In the genomic region with DNA sequence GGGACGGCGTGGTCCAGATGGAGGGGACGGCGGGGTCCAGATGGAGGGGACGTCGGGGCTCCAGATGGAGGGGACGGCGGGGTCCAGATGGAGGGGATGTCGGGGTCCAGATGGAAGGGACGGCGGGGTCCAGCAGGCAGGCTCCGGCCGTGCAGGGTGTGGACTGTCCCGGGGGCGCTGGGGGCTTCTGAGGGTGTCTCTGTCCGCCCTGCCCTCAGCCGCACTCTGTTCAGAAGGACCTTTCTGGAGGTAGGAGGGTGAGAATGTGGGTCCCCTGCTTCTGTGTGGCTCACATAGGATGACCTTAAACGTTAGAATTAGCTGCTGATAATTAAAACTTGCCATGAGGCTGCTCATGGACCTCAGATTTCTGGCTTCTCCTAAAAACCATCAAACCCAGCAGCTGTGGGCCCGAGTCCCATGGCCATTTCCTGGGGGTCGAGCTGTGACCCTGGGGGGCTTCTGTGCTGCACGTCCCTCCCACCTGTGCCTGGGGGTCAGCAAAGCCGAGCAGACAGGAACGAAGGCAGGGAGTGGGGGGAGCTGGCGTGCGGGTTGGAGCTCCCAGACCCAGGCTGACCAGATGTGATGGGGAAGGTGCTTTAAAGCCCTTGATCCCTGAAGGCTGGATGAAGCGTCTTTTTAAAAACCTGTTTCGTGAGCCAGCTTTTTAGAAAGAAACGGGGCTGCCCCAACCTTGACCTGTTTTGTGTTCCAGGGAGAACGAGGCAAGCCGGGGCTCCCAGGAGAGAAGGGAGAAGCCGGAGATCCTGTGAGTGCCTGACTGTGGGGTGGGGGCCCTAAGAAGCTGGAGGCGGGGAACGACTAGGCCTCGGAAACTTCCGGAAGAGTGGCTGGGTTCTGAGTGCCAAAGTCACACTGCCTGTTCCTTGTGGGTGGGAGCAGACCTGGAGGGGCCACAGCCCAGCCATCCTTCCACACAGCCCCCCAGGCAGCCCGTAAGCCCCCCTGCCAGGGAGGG, we compare ENCODE assay signal across 17 cellular contexts. TPM values are rescaled to one million over a fixed set of nuclear protein-coding genes. Genes with fewer than 3 reads are reported as not detected.
A peak's percentile ranks its signal among the peaks of the same experiment; 100 is the strongest.
DNase-seq lines count a peak whose midpoint lies in the region; ATAC-seq and TF ChIP-seq lines count a peak whose summit lies in the region.
"Had no signal": no experiment of that assay in that cellular context is flagged by ENCODE, and none has a peak within 500 bp of the region (broad histone marks: within the 10 kb centered on the region; RNA-seq: fewer than 3 reads in every experiment).

No MANE protein-coding gene starts in this region.

- H3K4me1 ChIP-seq in rectal smooth muscle tissue (ENCODE audit: control insufficient read depth, insufficient read depth, low read length) (peaks cover 24% of the 10 kb centered on the region), SK-N-SH (ENCODE audit: control insufficient read depth in 1 of 2, insufficient read depth in 2 of 2, low read depth in 1 of 2, low read length in 1 of 2) (no peaks in the 10 kb centered on the region; a peak in 1 of 4 replicates)

- no peak overlapping the region for H3K4me2 ChIP-seq in SK-N-SH

- WGBS in SK-N-SH (ENCODE audit: low lambda C conversion rate): 88% methylated on average over 30 of the region's 36 CpGs

- CTCF ChIA-PET in SK-N-SH (lab: Yijun Ruan, JAX): no interaction called here

- POLR2A ChIA-PET in SK-N-SH (lab: Yijun Ruan, JAX): no interaction called here

- no peaks in the 10 kb centered on the region for H3F3A ChIP-seq in SK-N-SH (replicated peaks; ENCODE audit: insufficient read depth)

- no peak for TF ChIP-seq EP300 in SK-N-SH (IDR thresholded peaks at IDR 0.05; ENCODE audit: borderline replicate concordance in 1 of 2, low read depth in 1 of 2, low read length in 1 of 2)

- no peak overlapping the region for H3K27ac Mint-ChIP-seq in natural killer cell treated with Interleukin-12 subunit alpha and Interleukin-12 subunit beta and Interleukin-15 and Interleukin-18, amount 100 ng/mL, for 72 hours
- H3K27ac Mint-ChIP-seq in natural killer cell: no peak overlapping the region
- no peak overlapping the region for H3K27ac Mint-ChIP-seq in chondrocyte (ENCODE audit: unreplicated experiment)
- H3K27ac Mint-ChIP-seq in effector memory CD8-positive, alpha-beta T cell: no peak overlapping the region
- H3K27ac Mint-ChIP-seq: activated T-helper 17 cell treated with anti-CD3 and anti-CD28 coated beads, Interleukin-2, amount 50 U/mL, for 72 hours; nephron; stimulated activated naive CD8-positive, alpha-beta T cell treated with anti-CD3 and anti-CD28 coated beads, Interleukin-15, amount 100 ng/mL, for 72 hours had no signal

- intact Hi-C loops in natural killer cell (cut with micrococcal nuclease): no loop called here

- no peaks in the 10 kb centered on the region for H3K9me2 ChIP-seq in SK-N-SH

- H3K27me3 ChIP-seq in rectal smooth muscle tissue (ENCODE audit: control insufficient read depth, insufficient read depth, low read length): no peaks in the 10 kb centered on the region
- no peaks in the 10 kb centered on the region for H3K27me3 ChIP-seq in SK-N-SH (ENCODE audit: insufficient read depth)

- H3K27me3 Mint-ChIP-seq in natural killer cell treated with Interleukin-12 subunit alpha and Interleukin-12 subunit beta and Interleukin-15 and Interleukin-18, amount 100 ng/mL, for 72 hours: peaks cover 8 to 9% of the 10 kb centered on the region in 2 donors
- H3K27me3 Mint-ChIP-seq in natural killer cell (ENCODE audit: low read depth in 2 of 2): peaks cover 0 to 9% of the 10 kb centered on the region in 2 donors
- no peaks in the 10 kb centered on the region for H3K27me3 Mint-ChIP-seq in chondrocyte (ENCODE audit: low read depth)
- no peaks in the 10 kb centered on the region for H3K27me3 Mint-ChIP-seq in effector memory CD8-positive, alpha-beta T cell
- H3K27me3 Mint-ChIP-seq: activated T-helper 17 cell treated with anti-CD3 and anti-CD28 coated beads, Interleukin-2, amount 50 U/mL, for 72 hours had no signal

- no peak for ATAC-seq in natural killer cell treated with Interleukin-12 subunit alpha and Interleukin-12 subunit beta and Interleukin-15 and Interleukin-18, amount 100 ng/mL, for 72 hours
- no peak for ATAC-seq in natural killer cell
- ATAC-seq in effector memory CD8-positive, alpha-beta T cell (replicated peaks): no peak
- ATAC-seq: activated T-helper 17 cell treated with anti-CD3 and anti-CD28 coated beads, Interleukin-2, amount 50 U/mL, for 72 hours; HCT116 had no signal

- TF ChIP-seq CTCF in natural killer cell (IDR thresholded peaks at IDR 0.05) (no peak), chondrocyte (IDR thresholded peaks at IDR 0.05) (no peak), SK-N-SH (IDR thresholded peaks at IDR 0.05) (no peak)

- peaks cover 3 to 5% of the 10 kb centered on the region in 2 donors for H3K4me1 Mint-ChIP-seq in natural killer cell treated with Interleukin-12 subunit alpha and Interleukin-12 subunit beta and Interleukin-15 and Interleukin-18, amount 100 ng/mL, for 72 hours (ENCODE audit: low read depth in 2 of 2)
- H3K4me1 Mint-ChIP-seq in natural killer cell: peaks cover 0 to 9% of the 10 kb centered on the region in 2 donors
- H3K4me1 Mint-ChIP-seq in chondrocyte (ENCODE audit: low read depth): peaks cover 13% of the 10 kb centered on the region
- H3K4me1 Mint-ChIP-seq in effector memory CD8-positive, alpha-beta T cell (ENCODE audit: low read depth in 2 of 2): peaks cover 2 to 9% of the 10 kb centered on the region in 2 donors

- no peaks in the 10 kb centered on the region for H3K9me3 ChIP-seq in SK-N-SH

- no peak overlapping the region for H2AFZ ChIP-seq in SK-N-SH (ENCODE audit: low read depth)

- H3K9me3 Mint-ChIP-seq in natural killer cell treated with Interleukin-12 subunit alpha and Interleukin-12 subunit beta and Interleukin-15 and Interleukin-18, amount 100 ng/mL, for 72 hours: peaks cover 6% of the 10 kb centered on the region
- peaks cover 5 to 6% of the 10 kb centered on the region in 2 donors for H3K9me3 Mint-ChIP-seq in natural killer cell
- no peaks in the 10 kb centered on the region for H3K9me3 Mint-ChIP-seq in chondrocyte (ENCODE audit: low read depth)
- no peaks in the 10 kb centered on the region for H3K9me3 Mint-ChIP-seq in effector memory CD8-positive, alpha-beta T cell
- H3K9me3 Mint-ChIP-seq: activated T-helper 17 cell treated with anti-CD3 and anti-CD28 coated beads, Interleukin-2, amount 50 U/mL, for 72 hours; nephron; stimulated activated naive CD8-positive, alpha-beta T cell treated with anti-CD3 and anti-CD28 coated beads, Interleukin-15, amount 100 ng/mL, for 72 hours had no signal

- no peak overlapping the region for H3K4me3 Mint-ChIP-seq in natural killer cell treated with Interleukin-12 subunit alpha and Interleukin-12 subunit beta and Interleukin-15 and Interleukin-18, amount 100 ng/mL, for 72 hours
- H3K4me3 Mint-ChIP-seq in natural killer cell (no peak overlapping the region), chondrocyte (ENCODE audit: unreplicated experiment) (no peak overlapping the region)
- no peak overlapping the region for H3K4me3 Mint-ChIP-seq in effector memory CD8-positive, alpha-beta T cell
- H3K4me3 Mint-ChIP-seq: activated T-helper 17 cell treated with anti-CD3 and anti-CD28 coated beads, Interleukin-2, amount 50 U/mL, for 72 hours; nephron; stimulated activated naive CD8-positive, alpha-beta T cell treated with anti-CD3 and anti-CD28 coated beads, Interleukin-15, amount 100 ng/mL, for 72 hours had no signal

- H4K20me1 ChIP-seq in SK-N-SH (ENCODE audit: insufficient read depth): no peaks in the 10 kb centered on the region

- no peaks in the 10 kb centered on the region for H3K79me2 ChIP-seq in SK-N-SH (ENCODE audit: insufficient read depth)

- no peaks in the 10 kb centered on the region for H3K36me3 Mint-ChIP-seq in natural killer cell treated with Interleukin-12 subunit alpha and Interleukin-12 subunit beta and Interleukin-15 and Interleukin-18, amount 100 ng/mL, for 72 hours
- H3K36me3 Mint-ChIP-seq in natural killer cell (no peaks in the 10 kb centered on the region), chondrocyte (ENCODE audit: low read depth) (peaks cover 20% of the 10 kb centered on the region)
- peaks cover 4% of the 10 kb centered on the region for H3K36me3 Mint-ChIP-seq in effector memory CD8-positive, alpha-beta T cell (ENCODE audit: insufficient read depth)

- H3K4me3 ChIP-seq in rectal smooth muscle tissue (ENCODE audit: low read length) (no peak overlapping the region), SK-N-SH (ENCODE audit: low read depth in 2 of 2, low read length in 1 of 2) (no peak overlapping the region)

- no peak overlapping the region for H3K9ac ChIP-seq in rectal smooth muscle tissue (ENCODE audit: low read length)
- no peak overlapping the region for H3K9ac ChIP-seq in SK-N-SH

- H3K36me3 ChIP-seq in rectal smooth muscle tissue (ENCODE audit: control insufficient read depth, insufficient read depth, low read length) (peaks cover 18% of the 10 kb centered on the region), SK-N-SH (replicated peaks in 1 of 2; ENCODE audit: control insufficient read depth in 1 of 2, insufficient read depth in 2 of 2, low read length in 1 of 2) (peaks cover 7 to 33% of the 10 kb centered on the region in 2 experiments)

- TF ChIP-seq RAD21 in SK-N-SH (IDR thresholded peaks at IDR 0.05; ENCODE audit: low read length): no peak

- H3K27ac ChIP-seq in rectal smooth muscle tissue (ENCODE audit: low read depth, low read length) (peak overlapping the region; percentile 14), SK-N-SH (ENCODE audit: low read depth in 2 of 2, low read length in 1 of 2) (no peak overlapping the region)

- peak; percentile 59 for DNase-seq in natural killer cell treated with Interleukin-12 subunit alpha and Interleukin-12 subunit beta and Interleukin-15 and Interleukin-18, amount 100 ng/mL, for 72 hours (ENCODE audit: low spot score)
- DNase-seq in natural killer cell: no peak
- DNase-seq in chondrocyte (ENCODE audit: low spot score): peak; percentile 65
- no peak for DNase-seq in effector memory CD8-positive, alpha-beta T cell
- no peak for DNase-seq in iPS-NIHi7 (ENCODE audit: extremely low spot score)
- no peak for DNase-seq in SK-N-SH
- DNase-seq: Calu3; foreskin melanocyte; NCI-H446; NK-92 treated with Interleukin-12 subunit alpha and Interleukin-12 subunit beta, amount 100 ng/mL, for 24 hours; RPMI8226; stimulated activated naive CD8-positive, alpha-beta T cell treated with anti-CD3 and anti-CD28 coated beads, Interleukin-15, amount 100 ng/mL, for 72 hours; SW 1271 had no signal

TF ChIP-seq in SK-N-SH, 30 proteins besides CTCF, POLR2A, EP300 and RAD21 (continues in another document):
- TF ChIP-seq GABPA (IDR thresholded peaks at IDR 0.05; ENCODE audit: low read depth): no peak
- no peak for TF ChIP-seq MEF2A (IDR thresholded peaks at IDR 0.05; ENCODE audit: borderline replicate concordance, low read depth)
- no peak for TF ChIP-seq MXI1 (IDR thresholded peaks at IDR 0.05; ENCODE audit: low read depth, low read length)

RNA-seq across cellular contexts. Expression of gene COL6A1, which starts 7.1 kb away (rescaled TPM):
- not detected for total RNA-seq in natural killer cell treated with Interleukin-12 subunit alpha and Interleukin-12 subunit beta and Interleukin-15 and Interleukin-18, amount 100 ng/mL, for 72 hours
- total RNA-seq in natural killer cell: 1 to 10 TPM; 1.0 to 5.2 (median 2.5) TPM
- 994 to 1,063 TPM (median 1,052 TPM) in 3 replicates for total RNA-seq in chondrocyte
- 37.3 and 107 TPM in 2 replicates for polyA plus RNA-seq in SK-N-SH (2012; rRNA removed)
- 34.3 and 65.0 TPM in 2 replicates for polyA plus RNA-seq in SK-N-SH (2012; cell fraction: cytosol; rRNA removed)
- polyA plus RNA-seq in SK-N-SH (2012; cell fraction: nucleus; rRNA removed): 241 and 268 TPM in 2 replicates

Comparison
In these comparisons a context has a peak if more than half of its experiments do, and no peak if none do; other contexts are left out.
1. DNase-seq: peak in natural killer cell treated with Interleukin-12 subunit alpha and Interleukin-12 subunit beta and Interleukin-15 and Interleukin-18, amount 100 ng/mL, for 72 hours (single experiment) and chondrocyte (single experiment); none in natural killer cell (single experiment), effector memory CD8-positive, alpha-beta T cell (0 of 3), iPS-NIHi7 (single experiment) and SK-N-SH (single experiment).
2. RNA of gene COL6A1, which starts 7.1 kb away (total RNA-seq): 994 to 1,063 TPM in chondrocyte; 1.0 to 5.2 TPM in natural killer cell and not detected in natural killer cell treated with Interleukin-12 subunit alpha and Interleukin-12 subunit beta and Interleukin-15 and Interleukin-18, amount 100 ng/mL, for 72 hours; every median in the first group is over 100 times any median in the second.